Comparison of ENCODE assay signal across 23 cellular contexts in genomic region chr2:120904825-120905224, GRCh38.
A peak's percentile ranks its signal among the peaks of the same experiment; 100 is the strongest.
DNase-seq lines count a peak whose midpoint lies in the region; ATAC-seq and TF ChIP-seq lines count a peak whose summit lies in the region.
"Had no signal": no experiment of that assay in that cellular context is flagged by ENCODE, and none has a peak within 500 bp of the region (broad histone marks: within the 10 kb centered on the region; RNA-seq: fewer than 3 reads in every experiment).

No MANE protein-coding gene starts in this region.

- 9% methylated on average over 5 of the region's 5 CpGs for WGBS in right cardiac atrium

- peaks cover 44% of the 10 kb centered on the region for H3K4me1 Mint-ChIP-seq in osteocyte (ENCODE audit: unreplicated experiment)
- H3K4me1 Mint-ChIP-seq: immature natural killer cell; stimulated activated memory B cell treated with anti-CD40 and anti-IgM and Interleukin-4, amounts not matched to agents 10 μg/mL and 1 μg/mL and 100 μg/mL, for 72 hours had no signal

- ATAC-seq in right cardiac atrium (peak; percentile 31 to 66), HG02588 (IDR thresholded peaks at IDR 0.05; ENCODE audit: unreplicated experiment) (no peak), GM18498 (IDR thresholded peaks at IDR 0.05; ENCODE audit: unreplicated experiment) (no peak)
- ATAC-seq: activated CD4-positive, CD25-positive, alpha-beta regulatory T cell treated with anti-CD3 and anti-CD28 coated beads, Interleukin-2, amount 50 U/mL, for 24 hours; CD8-positive, alpha-beta T cell; esophagus mucosa; naive thymus-derived CD8-positive, alpha-beta T cell; stimulated activated memory B cell treated with anti-CD40 and anti-IgM and Interleukin-4, amounts not matched to agents 10 μg/mL and 1 μg/mL and 100 μg/mL, for 72 hours had no signal

- no peak overlapping the region for H3K4me3 ChIP-seq in BE2C (ENCODE audit: low read depth, low read length)
- H3K4me3 ChIP-seq in ascending aorta: no peak overlapping the region
- no peak overlapping the region for H3K4me3 ChIP-seq in right cardiac atrium (ENCODE audit: low read length)
- H3K4me3 ChIP-seq: psoas muscle, transverse colon had no signal

- no peaks in the 10 kb centered on the region for H3K36me3 ChIP-seq in BE2C
- H3K36me3 ChIP-seq in ascending aorta: no peaks in the 10 kb centered on the region
- H3K36me3 ChIP-seq: transverse colon had no signal

- no peaks in the 10 kb centered on the region for H3K27me3 Mint-ChIP-seq in osteocyte (ENCODE audit: unreplicated experiment)

- H3K27ac ChIP-seq in ascending aorta: peak overlapping the region; percentile 66 to 75
- H3K27ac ChIP-seq in right cardiac atrium (ENCODE audit: low read length): peak overlapping the region; percentile 37
- H3K27ac ChIP-seq: psoas muscle had no signal

- intact Hi-C loops in ascending aorta (cut with DNase I): loop anchor here (5.0 kb wide), 1 partner anchor 32 kb away; no protein-coding TSS in a partner anchor
- intact Hi-C loops in right cardiac atrium (cut with DNase I): no loop called here

- H3K4me3 Mint-ChIP-seq in osteocyte (ENCODE audit: unreplicated experiment): no peak overlapping the region
- H3K4me3 Mint-ChIP-seq: CD8-positive, alpha-beta T cell; immature natural killer cell; naive thymus-derived CD8-positive, alpha-beta T cell; stimulated activated memory B cell treated with anti-CD40 and anti-IgM and Interleukin-4, amounts not matched to agents 10 μg/mL and 1 μg/mL and 100 μg/mL, for 72 hours had no signal

- H3K4me1 ChIP-seq in BE2C (peaks cover 19% of the 10 kb centered on the region), ascending aorta (peaks cover 7 to 20% of the 10 kb centered on the region in 2 donors), right cardiac atrium (ENCODE audit: control insufficient read depth, insufficient read depth, low read length) (peaks cover 3% of the 10 kb centered on the region)
- H3K4me1 ChIP-seq: psoas muscle had no signal

- H3K27me3 ChIP-seq in BE2C: no peaks in the 10 kb centered on the region
- H3K27me3 ChIP-seq in ascending aorta: no peaks in the 10 kb centered on the region
- no peaks in the 10 kb centered on the region for H3K27me3 ChIP-seq in right cardiac atrium (ENCODE audit: control insufficient read depth, insufficient read depth)
- H3K27me3 ChIP-seq: transverse colon had no signal

- H3K36me3 Mint-ChIP-seq in osteocyte (ENCODE audit: unreplicated experiment): no peaks in the 10 kb centered on the region
- H3K36me3 Mint-ChIP-seq: CD8-positive, alpha-beta T cell; immature natural killer cell; naive thymus-derived CD8-positive, alpha-beta T cell; stimulated activated memory B cell treated with anti-CD40 and anti-IgM and Interleukin-4, amounts not matched to agents 10 μg/mL and 1 μg/mL and 100 μg/mL, for 72 hours had no signal

- H3K27ac Mint-ChIP-seq in osteocyte (ENCODE audit: unreplicated experiment): peak overlapping the region; percentile 39
- H3K27ac Mint-ChIP-seq: activated T-helper 2 cell treated with anti-CD3 and anti-CD28 coated beads, Interferon-gamma antibody, Interleukin-2, Interleukin-4, amounts not matched to agents 10 μg/mL and 5 μg/mL and 100 μg/mL, durations not matched to agents 14 hours and 24 hours and 36 hours; CD8-positive, alpha-beta T cell; immature natural killer cell; naive thymus-derived CD8-positive, alpha-beta T cell; stimulated activated memory B cell treated with anti-CD40 and anti-IgM and Interleukin-4, amounts not matched to agents 10 μg/mL and 1 μg/mL and 100 μg/mL, for 72 hours had no signal

- no peaks in the 10 kb centered on the region for H3K9me3 Mint-ChIP-seq in osteocyte (ENCODE audit: unreplicated experiment)
- H3K9me3 Mint-ChIP-seq: activated T-helper 2 cell treated with anti-CD3 and anti-CD28 coated beads, Interferon-gamma antibody, Interleukin-2, Interleukin-4, amounts not matched to agents 10 μg/mL and 5 μg/mL and 100 μg/mL, durations not matched to agents 14 hours and 24 hours and 36 hours; CD8-positive, alpha-beta T cell; immature natural killer cell; naive thymus-derived CD8-positive, alpha-beta T cell; stimulated activated memory B cell treated with anti-CD40 and anti-IgM and Interleukin-4, amounts not matched to agents 10 μg/mL and 1 μg/mL and 100 μg/mL, for 72 hours had no signal

- TF ChIP-seq CTCF in BE2C (IDR thresholded peaks at IDR 0.05; ENCODE audit: low read depth, low read length): no peak
- TF ChIP-seq CTCF in ascending aorta (IDR thresholded peaks at IDR 0.05): no peak
- TF ChIP-seq CTCF in osteocyte (IDR thresholded peaks at IDR 0.05): no peak

- no peaks in the 10 kb centered on the region for H3K9me3 ChIP-seq in BE2C
- H3K9me3 ChIP-seq in ascending aorta: no peaks in the 10 kb centered on the region
- no peaks in the 10 kb centered on the region for H3K9me3 ChIP-seq in right cardiac atrium (ENCODE audit: control insufficient read depth, low read length)
- H3K9me3 ChIP-seq: psoas muscle, transverse colon had no signal

- DNase-seq in BE2C (peak; percentile 21), ascending aorta (ENCODE audit: low spot score in 2 of 2) (no peak), right cardiac atrium (peak in 2 of 3 donors; percentile 68 to 76), osteocyte (ENCODE audit: extremely low spot score, unreplicated experiment) (no peak), activated gamma-delta T cell treated with Interleukin-2 at 50 U/mL for 16 hours (no peak)
- no peak for DNase-seq in stimulated activated naive CD4-positive, alpha-beta T cell (lab: John Stamatoyannopoulos, UW)
- DNase-seq: caudate nucleus; CD8-positive, alpha-beta T cell; DND-41; immature natural killer cell; KBM-7; naive thymus-derived CD8-positive, alpha-beta T cell; NCI-H1105 treated with DMSO at 0.1 percent for 48 hours; NCI-H82; T-helper 9 cell; transverse colon had no signal

Comparison
In these comparisons a context has a peak if more than half of its experiments do, and no peak if none do; other contexts are left out.
1. DNase-seq: peak in BE2C (single experiment) and right cardiac atrium (2 of 3); none in ascending aorta (0 of 2), osteocyte (single experiment), activated gamma-delta T cell treated with Interleukin-2 at 50 U/mL for 16 hours (single experiment) and stimulated activated naive CD4-positive, alpha-beta T cell (0 of 6).
2. ATAC-seq: peak in right cardiac atrium (2 of 2); none in HG02588 (single experiment) and GM18498 (single experiment).